18 cellular contexts compared by ENCODE assay signal in genomic region chr1:183585038-183585437, GRCh38. TPM values are rescaled to one million over a fixed set of nuclear protein-coding genes. Genes with fewer than 3 reads are reported as not detected.
A peak's percentile ranks its signal among the peaks of the same experiment; 100 is the strongest.
DNase-seq lines count a peak whose midpoint lies in the region; ATAC-seq and TF ChIP-seq lines count a peak whose summit lies in the region.
"Had no signal": no experiment of that assay in that cellular context is flagged by ENCODE, and none has a peak within 500 bp of the region (broad histone marks: within the 10 kb centered on the region; RNA-seq: fewer than 3 reads in every experiment).

No MANE protein-coding gene starts in this region.

- H2BK5ac ChIP-seq in mesenchymal stem cell (ENCODE audit: low read depth, low read length, poor library complexity, severe bottlenecking), result no peak overlapping the region

- CTCF ChIA-PET in activated CD4-positive, alpha-beta T cell treated with anti-CD3 and anti-CD28 coated beads for 36 hours (lab: Charles Lee), result no interaction called here

- no peak overlapping the region for H2BK15ac ChIP-seq in mesenchymal stem cell (ENCODE audit: low read depth, poor library complexity, severe bottlenecking)

- H3K4me3 ChIP-seq in osteoblast (ENCODE audit: insufficient read depth, low read length), result no peak overlapping the region
- no peak overlapping the region for H3K4me3 ChIP-seq in colonic mucosa
- no peak overlapping the region for H3K4me3 ChIP-seq in mesenchymal stem cell (ENCODE audit: insufficient read depth in 1 of 2, low read depth in 1 of 2, low read length in 2 of 2)
- H3K4me3 ChIP-seq: uterus had no signal

- H3K9me3 ChIP-seq in T-helper 17 cell (ENCODE audit: control insufficient read depth, low read length, poor library complexity, severe bottlenecking), result no peaks in the 10 kb centered on the region
- H3K9me3 ChIP-seq in osteoblast (ENCODE audit: low read depth, low read length), result no peaks in the 10 kb centered on the region
- no peaks in the 10 kb centered on the region for H3K9me3 ChIP-seq in colonic mucosa
- H3K9me3 ChIP-seq in mesenchymal stem cell (ENCODE audit: control insufficient read depth, low read length), result no peaks in the 10 kb centered on the region
- H3K9me3 ChIP-seq: uterus had no signal

- no peak overlapping the region for H4K8ac ChIP-seq in mesenchymal stem cell (ENCODE audit: low read length)

- no peak overlapping the region for H3K4me3 Mint-ChIP-seq in activated CD4-positive, alpha-beta T cell treated with anti-CD3 and anti-CD28 coated beads for 36 hours
- no peak overlapping the region for H3K4me3 Mint-ChIP-seq in T-helper 17 cell
- H3K4me3 Mint-ChIP-seq: CD8-positive, alpha-beta T cell; stimulated activated naive CD8-positive, alpha-beta T cell treated with anti-CD3 and anti-CD28 coated beads, Interleukin-15, Interleukin-2, amounts not matched to agents 100 ng/mL and 50 ng/mL, for 24 hours had no signal

- H3K27ac Mint-ChIP-seq in activated CD4-positive, alpha-beta T cell treated with anti-CD3 and anti-CD28 coated beads for 36 hours, result no peak overlapping the region
- H3K27ac Mint-ChIP-seq in T-helper 17 cell, result peak overlapping the region; percentile 65
- H3K27ac Mint-ChIP-seq: stimulated activated naive CD8-positive, alpha-beta T cell treated with anti-CD3 and anti-CD28 coated beads, Interleukin-15, Interleukin-2, amounts not matched to agents 100 ng/mL and 50 ng/mL, for 24 hours had no signal

- H3K9ac ChIP-seq in colonic mucosa (ENCODE audit: low read depth in 2 of 2, low read length in 2 of 2), result no peak overlapping the region
- H3K9ac ChIP-seq in mesenchymal stem cell (ENCODE audit: low read length), result no peak overlapping the region

- H3K4me2 ChIP-seq in osteoblast (ENCODE audit: insufficient read depth, low read length) (no peak overlapping the region), mesenchymal stem cell (ENCODE audit: low read length, poor library complexity, severe bottlenecking) (no peak overlapping the region)

- DNase-seq in activated CD4-positive, alpha-beta T cell treated with anti-CD3 and anti-CD28 coated beads for 36 hours, result no peak
- DNase-seq in activated CD4-positive, alpha-beta T cell treated with anti-CD3 and anti-CD28 coated beads for 1 hour, result no peak
- DNase-seq in T-helper 17 cell (no peak), osteoblast (ENCODE audit: insufficient read length, low spot score, missing footprints) (peak; percentile 84), colonic mucosa (no peak), NOMO-1 treated with dmso at 0.1 percent for 144 hours (lab: John Stamatoyannopoulos, UW; ENCODE audit: unreplicated experiment) (no peak), mesenchymal stem cell (no peak)
- DNase-seq: activated naive CD4-positive, alpha-beta T cell treated with anti-CD3 and anti-CD28 coated beads, Interleukin-2, amount 50 U/mL, for 16 hours; CD8-positive, alpha-beta T cell; DND-41; NCI-H1105; NCI-H2171 treated with DMSO at 0.1 percent for 48 hours; NCI-H82; retina; uterus had no signal

- peaks cover 22% of the 10 kb centered on the region for H3K4me1 Mint-ChIP-seq in activated CD4-positive, alpha-beta T cell treated with anti-CD3 and anti-CD28 coated beads for 36 hours
- H3K4me1 Mint-ChIP-seq in T-helper 17 cell, result peaks cover 22% of the 10 kb centered on the region

- no peaks in the 10 kb centered on the region for H3K79me2 ChIP-seq in osteoblast (ENCODE audit: insufficient read depth, low read length)

- 82% methylated on average over 6 of the region's 6 CpGs for WGBS in mesenchymal stem cell

- H2BK120ac ChIP-seq in mesenchymal stem cell (ENCODE audit: low read depth, low read length), result no peak overlapping the region

- H2AK5ac ChIP-seq in mesenchymal stem cell (ENCODE audit: low read length, severe bottlenecking), result no peak overlapping the region

- H3K23ac ChIP-seq in mesenchymal stem cell (ENCODE audit: low read length in 2 of 2), result no peak overlapping the region

- H3K27me3 Mint-ChIP-seq in activated CD4-positive, alpha-beta T cell treated with anti-CD3 and anti-CD28 coated beads for 36 hours, result no peaks in the 10 kb centered on the region
- H3K27me3 Mint-ChIP-seq in T-helper 17 cell, result no peaks in the 10 kb centered on the region
- H3K27me3 Mint-ChIP-seq: stimulated activated naive CD8-positive, alpha-beta T cell treated with anti-CD3 and anti-CD28 coated beads, Interleukin-15, Interleukin-2, amounts not matched to agents 100 ng/mL and 50 ng/mL, for 24 hours had no signal

- H3K27me3 ChIP-seq in osteoblast (ENCODE audit: insufficient read depth, low read length), result no peaks in the 10 kb centered on the region
- no peaks in the 10 kb centered on the region for H3K27me3 ChIP-seq in colonic mucosa
- no peaks in the 10 kb centered on the region for H3K27me3 ChIP-seq in mesenchymal stem cell (ENCODE audit: control insufficient read depth in 1 of 2, insufficient read depth in 1 of 2, low read length in 2 of 2)
- H3K27me3 ChIP-seq: uterus had no signal

- intact Hi-C loops in activated CD4-positive, alpha-beta T cell treated with anti-CD3 and anti-CD28 coated beads for 36 hours (cut with DNase I, micrococcal nuclease), result no loop called here
- intact Hi-C loops in colonic mucosa (cut with DNase I), result no loop called here

- TF ChIP-seq CTCF in osteoblast (IDR thresholded peaks at IDR 0.05; ENCODE audit: extremely low read depth, low read depth, low read length), result no peak
- no peak for TF ChIP-seq CTCF in colonic mucosa (IDR thresholded peaks at IDR 0.05)

- no peak overlapping the region for H3K27ac ChIP-seq in osteoblast (ENCODE audit: low read depth, low read length)
- no peak overlapping the region for H3K27ac ChIP-seq in colonic mucosa
- no peak overlapping the region for H3K27ac ChIP-seq in mesenchymal stem cell (ENCODE audit: low read length, poor library complexity, severe bottlenecking)
- H3K27ac ChIP-seq: uterus had no signal

- no peaks in the 10 kb centered on the region for H3K79me1 ChIP-seq in mesenchymal stem cell (replicated peaks; ENCODE audit: low read length, poor library complexity, severe bottlenecking)

- no peaks in the 10 kb centered on the region for H3K36me3 Mint-ChIP-seq in activated CD4-positive, alpha-beta T cell treated with anti-CD3 and anti-CD28 coated beads for 36 hours (ENCODE audit: low read depth)
- H3K36me3 Mint-ChIP-seq in T-helper 17 cell (ENCODE audit: low read depth), result no peaks in the 10 kb centered on the region
- H3K36me3 Mint-ChIP-seq: CD8-positive, alpha-beta T cell had no signal

- no peak overlapping the region for H3K4ac ChIP-seq in mesenchymal stem cell (ENCODE audit: low read depth in 1 of 2, low read length in 2 of 2)

- H3K9me3 Mint-ChIP-seq in activated CD4-positive, alpha-beta T cell treated with anti-CD3 and anti-CD28 coated beads for 36 hours (ENCODE audit: low read depth), result no peaks in the 10 kb centered on the region
- H3K9me3 Mint-ChIP-seq: CD8-positive, alpha-beta T cell; stimulated activated naive CD8-positive, alpha-beta T cell treated with anti-CD3 and anti-CD28 coated beads, Interleukin-15, Interleukin-2, amounts not matched to agents 100 ng/mL and 50 ng/mL, for 24 hours had no signal

- H4K91ac ChIP-seq in mesenchymal stem cell (ENCODE audit: low read length), result no peak overlapping the region

- H3K14ac ChIP-seq in mesenchymal stem cell (ENCODE audit: low read length in 2 of 2), result no peak overlapping the region

- POLR2A ChIA-PET in activated CD4-positive, alpha-beta T cell treated with anti-CD3 and anti-CD28 coated beads for 36 hours (lab: Charles Lee), result no interaction called here

- ATAC-seq in activated CD4-positive, alpha-beta T cell treated with anti-CD3 and anti-CD28 coated beads for 36 hours, result peak; percentile 5
- ATAC-seq in HG03159 (IDR thresholded peaks at IDR 0.05; ENCODE audit: unreplicated experiment) (peak; percentile 49), T-helper 17 cell (no peak)
- ATAC-seq: CD8-positive, alpha-beta T cell had no signal

- no peak overlapping the region for H2BK12ac ChIP-seq in mesenchymal stem cell (ENCODE audit: low read length in 2 of 2)

- H3K18ac ChIP-seq in mesenchymal stem cell (ENCODE audit: low read depth in 1 of 2, low read length in 2 of 2), result no peak overlapping the region

- H3K4me1 ChIP-seq in osteoblast (ENCODE audit: insufficient read depth, low read length) (no peaks in the 10 kb centered on the region), colonic mucosa (no peaks in the 10 kb centered on the region), mesenchymal stem cell (ENCODE audit: control insufficient read depth, insufficient read depth, low read depth, low read length) (no peaks in the 10 kb centered on the region)
- H3K4me1 ChIP-seq: uterus had no signal

- H4K20me1 ChIP-seq in osteoblast (ENCODE audit: insufficient read depth, low read length), result no peaks in the 10 kb centered on the region

- H2AFZ ChIP-seq in osteoblast (ENCODE audit: low read length) (no peak overlapping the region), mesenchymal stem cell (ENCODE audit: low read depth, low read length) (no peak overlapping the region)

- H3K36me3 ChIP-seq in osteoblast (ENCODE audit: insufficient read depth, low read length) (no peaks in the 10 kb centered on the region), colonic mucosa (no peaks in the 10 kb centered on the region), mesenchymal stem cell (ENCODE audit: control insufficient read depth in 1 of 2, insufficient read depth in 2 of 2, low read depth in 1 of 2, low read length in 2 of 2) (no peaks in the 10 kb centered on the region)
- H3K36me3 ChIP-seq: uterus had no signal

RNA-seq across cellular contexts. Expression of gene NCF2, which starts 5.2 kb away (rescaled TPM):
- 1 to 10 TPM; 8.7 to 9.0 TPM for total RNA-seq in activated CD4-positive, alpha-beta T cell treated with anti-CD3 and anti-CD28 coated beads for 36 hours
- total RNA-seq in T-helper 17 cell (10 to 100 TPM in 1 of 2 donors, 1 to 10 TPM in 1; 2.7 to 14.7 TPM), osteoblast (0.88 and 2.2 TPM in 2 replicates), colonic mucosa (1 to 10 TPM; 2.5 to 9.1 TPM)
- 0.08 TPM for polyA plus RNA-seq in mesenchymal stem cell (2013, experiment 1 of 2)
- 0.04 TPM for polyA plus RNA-seq in mesenchymal stem cell (2013, experiment 2 of 2)
- total RNA-seq: fibroblast of villous mesenchyme had no signal

RNA-seq across cellular contexts. Expression of gene ARPC5, which starts 50.5 kb away (rescaled TPM):
- total RNA-seq in activated CD4-positive, alpha-beta T cell treated with anti-CD3 and anti-CD28 coated beads for 36 hours, result 100 to 1,000 TPM; 115 to 165 TPM
- total RNA-seq in T-helper 17 cell (10 to 100 TPM; 62.1 to 69.4 TPM), osteoblast (156 and 157 TPM in 2 replicates), colonic mucosa (100 to 1,000 TPM; 147 to 189 TPM)
- polyA plus RNA-seq in mesenchymal stem cell (2013, experiment 1 of 2), result 136 TPM
- polyA plus RNA-seq in mesenchymal stem cell (2013, experiment 2 of 2), result 141 TPM
